8 cellular contexts compared by ENCODE assay signal in the genomic region with DNA sequence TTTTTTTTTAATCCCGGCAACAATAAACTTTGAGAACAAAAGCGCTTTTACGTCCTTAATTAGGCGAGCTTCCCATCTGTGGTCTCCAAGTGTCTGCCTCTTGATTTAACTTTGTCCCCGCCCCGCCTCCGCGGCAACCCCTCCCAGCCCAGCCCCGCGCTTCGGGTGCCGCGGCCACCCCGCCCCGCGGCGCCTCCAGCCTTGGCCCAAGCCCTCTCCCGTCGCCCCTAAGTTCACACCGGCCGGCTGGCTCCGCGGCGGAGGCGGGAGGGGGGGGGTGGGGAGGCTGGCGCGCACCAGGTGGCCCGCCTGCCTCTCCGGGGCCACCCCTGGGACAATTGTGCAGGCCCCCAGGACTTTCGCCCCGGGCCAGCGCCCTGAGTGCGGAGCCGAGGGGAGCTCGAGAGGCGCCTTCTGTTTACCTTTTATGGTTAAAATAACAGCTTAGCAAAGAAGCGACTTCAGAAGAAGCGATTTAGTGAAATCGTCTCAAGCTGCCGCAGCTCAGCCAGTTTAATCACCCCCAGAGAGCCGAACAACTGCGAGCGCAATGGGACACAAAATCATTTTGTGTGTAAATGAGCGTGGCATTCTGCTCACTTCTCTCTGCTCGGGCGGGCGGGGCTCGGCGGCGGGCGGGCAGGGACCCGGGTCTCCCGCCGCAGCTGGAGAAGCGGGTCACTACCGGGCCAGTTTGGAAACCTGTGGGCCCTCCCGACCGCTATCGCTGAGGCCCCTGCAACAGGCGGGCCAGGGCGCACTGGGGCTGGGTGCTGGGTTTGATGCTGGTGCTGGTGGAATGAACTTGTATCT. TPM values are rescaled to one million over a fixed set of nuclear protein-coding genes. Genes with fewer than 3 reads are reported as not detected.
DNase-seq lines count a peak whose midpoint lies in the region; ATAC-seq and TF ChIP-seq lines count a peak whose summit lies in the region.

No MANE protein-coding gene starts in this region.

- H3K9me3 Mint-ChIP-seq in stimulated activated memory B cell treated with anti-CD40 and anti-IgM and Interleukin-4, amounts not matched to agents 10 μg/mL and 1 μg/mL and 100 μg/mL, for 72 hours: no peaks in the 10 kb centered on the region

- peaks cover 15% of the 10 kb centered on the region for H3K4me1 ChIP-seq in mammary epithelial cell (ENCODE audit: insufficient read depth, low read length)

- no peak overlapping the region for H3K9ac ChIP-seq in mammary epithelial cell (ENCODE audit: insufficient read depth, low read length)

- H3K27ac Mint-ChIP-seq in stimulated activated memory B cell treated with anti-CD40 and anti-IgM and Interleukin-4, amounts not matched to agents 10 μg/mL and 1 μg/mL and 100 μg/mL, for 72 hours: no peak overlapping the region

- H3K9me3 ChIP-seq in mammary epithelial cell (replicated peaks; ENCODE audit: insufficient read depth, low read length): no peaks in the 10 kb centered on the region

- dilution Hi-C loops in mammary epithelial cell (cut with HindIII; ENCODE audit: low sequenced_read_pairs): no loop called here

- peak overlapping the region; percentile 96 for H3K4me2 ChIP-seq in mammary epithelial cell (ENCODE audit: insufficient read depth, low read depth, low read length)

- no TSS peak for BruUV-seq in mammary epithelial cell (replicated peaks; lab: Mats Ljungman, UMichigan)

- peaks cover 16% of the 10 kb centered on the region for H3K27me3 Mint-ChIP-seq in stimulated activated memory B cell treated with anti-CD40 and anti-IgM and Interleukin-4, amounts not matched to agents 10 μg/mL and 1 μg/mL and 100 μg/mL, for 72 hours

- in situ Hi-C loops in mammary epithelial cell (cut with MboI; ENCODE audit: low sequenced_read_pairs in 2 of 2): no loop called here

- peaks cover 21% of the 10 kb centered on the region for H3K79me2 ChIP-seq in mammary epithelial cell (ENCODE audit: insufficient read depth, low read length)

- no peak overlapping the region for H3K27ac ChIP-seq in mammary epithelial cell (ENCODE audit: insufficient read depth, low read depth, low read length)

- H4K20me1 ChIP-seq in mammary epithelial cell (ENCODE audit: insufficient read depth, low read length): no peaks in the 10 kb centered on the region

- ATAC-seq in stimulated activated memory B cell treated with anti-CD40 and anti-IgM and Interleukin-4, amounts not matched to agents 10 μg/mL and 1 μg/mL and 100 μg/mL, for 72 hours: no peak

- no peaks in the 10 kb centered on the region for H3K36me3 Mint-ChIP-seq in stimulated activated memory B cell treated with anti-CD40 and anti-IgM and Interleukin-4, amounts not matched to agents 10 μg/mL and 1 μg/mL and 100 μg/mL, for 72 hours

- no peaks in the 10 kb centered on the region for H3K4me1 Mint-ChIP-seq in stimulated activated memory B cell treated with anti-CD40 and anti-IgM and Interleukin-4, amounts not matched to agents 10 μg/mL and 1 μg/mL and 100 μg/mL, for 72 hours

- intact Hi-C loops in mammary epithelial cell (cut with micrococcal nuclease): loop anchor here (2.0 kb wide), 1 partner anchor 73 kb away; no protein-coding TSS in a partner anchor

- DNase-seq in CMK (ENCODE audit: low read depth): peak; percentile 40
- DNase-seq in NCI-H69 (lab: John Stamatoyannopoulos, UW): peak; percentile 60
- peak; percentile 19 for DNase-seq in mammary epithelial cell
- peak; percentile 79 for DNase-seq in islet precursor cell
- DNase-seq in DMS153 (lab: John Stamatoyannopoulos, UW): no peak
- DNase-seq in LoVo (ENCODE audit: low spot score): no peak
- DNase-seq in DMS79 (lab: John Stamatoyannopoulos, UW): no peak

- peak overlapping the region; percentile 77 for H2AFZ ChIP-seq in mammary epithelial cell (ENCODE audit: low read depth, low read length)

- CTCF ChIA-PET in mammary epithelial cell (lab: Charles Lee; ENCODE audit: low non-redundant PET): no interaction called here

- TF ChIP-seq CTCF in mammary epithelial cell (conservative IDR thresholded peaks at IDR 0.05 in 1 of 2, IDR thresholded peaks at IDR 0.05 in 1 of 2; ENCODE audit: extremely low read depth in 1 of 2, insufficient read depth in 1 of 2, low read depth in 1 of 2, low read length in 2 of 2): no peak

- H3K4me3 Mint-ChIP-seq in stimulated activated memory B cell treated with anti-CD40 and anti-IgM and Interleukin-4, amounts not matched to agents 10 μg/mL and 1 μg/mL and 100 μg/mL, for 72 hours: peak overlapping the region; percentile 62

- no peaks in the 10 kb centered on the region for H3K27me3 ChIP-seq in mammary epithelial cell (ENCODE audit: insufficient read depth, low read length)

- peak overlapping the region; percentile 74 to 85 (median 76) for H3K4me3 ChIP-seq in mammary epithelial cell (replicated peaks in 1 of 3; ENCODE audit: insufficient read depth in 1 of 3, low read depth in 2 of 3, low read length in 3 of 3)

- H3K36me3 ChIP-seq in mammary epithelial cell (ENCODE audit: insufficient read depth, low read length): no peaks in the 10 kb centered on the region

- 11% methylated on average over 10 of the region's 61 CpGs for WGBS in mammary epithelial cell (ENCODE audit: low coverage, missing lambda C conversion rate)

RNA-seq across cellular contexts. Expression of gene KCTD15, which starts 1.4 kb away (rescaled TPM):
- 10 to 100 TPM; 49.9 to 78.5 TPM for total RNA-seq in mammary epithelial cell
- polyA plus RNA-seq in mammary epithelial cell: 31.5 TPM
- 18.8 TPM for polyA minus RNA-seq in mammary epithelial cell

Comparison
In these comparisons a context has a peak if more than half of its experiments do, and no peak if none do; other contexts are left out.
1. DNase-seq: peak in CMK (single experiment), NCI-H69 (single experiment), mammary epithelial cell (single experiment) and islet precursor cell (single experiment); none in DMS153 (single experiment), LoVo (single experiment) and DMS79 (single experiment).